In genomic region chr1:22814176-22815042, GRCh38 we compare ENCODE assay signal across 10 cellular contexts.
DNase-seq lines count a peak whose midpoint lies in the region; ATAC-seq and TF ChIP-seq lines count a peak whose summit lies in the region.
"Had no signal": no experiment of that assay in that cellular context is flagged by ENCODE, and none has a peak within 500 bp of the region (broad histone marks: within the 10 kb centered on the region; RNA-seq: fewer than 3 reads in every experiment).

No MANE protein-coding gene starts in this region.

- TF ChIP-seq POLR2A in thyroid gland (IDR thresholded peaks at IDR 0.05) (peak in 1 of 2 donors; percentile 32), erythroblast (IDR thresholded peaks at IDR 0.05; ENCODE audit: low read length) (no peak)

- no peaks in the 10 kb centered on the region for H3K27me3 Mint-ChIP-seq in activated naive CD4-positive, alpha-beta T cell treated with anti-CD3 and anti-CD28 coated beads, Interleukin-2, amount 10 ng/mL, durations not matched to agents 7 days and 5 days

- TF ChIP-seq CTCF in thyroid gland (IDR thresholded peaks at IDR 0.05), result peak in 4 of 6 experiments; percentile 1 to 31 (median 24)

- no peak overlapping the region for H3K4me3 Mint-ChIP-seq in activated naive CD4-positive, alpha-beta T cell treated with anti-CD3 and anti-CD28 coated beads, Interleukin-2, amount 10 ng/mL, durations not matched to agents 7 days and 5 days

- peaks cover 18 to 28% of the 10 kb centered on the region in 2 donors for H3K4me1 ChIP-seq in thyroid gland

- no peaks in the 10 kb centered on the region for H3K4me1 Mint-ChIP-seq in activated naive CD4-positive, alpha-beta T cell treated with anti-CD3 and anti-CD28 coated beads, Interleukin-2, amount 10 ng/mL, durations not matched to agents 7 days and 5 days

- no peak overlapping the region for H3K27ac Mint-ChIP-seq in activated naive CD4-positive, alpha-beta T cell treated with anti-CD3 and anti-CD28 coated beads, Interleukin-2, amount 10 ng/mL, durations not matched to agents 7 days and 5 days

- H3K36me3 ChIP-seq in thyroid gland, result no peaks in the 10 kb centered on the region

- no peaks in the 10 kb centered on the region for H3K9me3 Mint-ChIP-seq in activated naive CD4-positive, alpha-beta T cell treated with anti-CD3 and anti-CD28 coated beads, Interleukin-2, amount 10 ng/mL, durations not matched to agents 7 days and 5 days

- CTCF ChIA-PET in activated naive CD4-positive, alpha-beta T cell treated with anti-CD3 and anti-CD28 coated beads, Interleukin-2, amount 10 ng/mL, durations not matched to agents 7 days and 5 days (lab: Charles Lee), result no interaction called here

- peak; percentile 47 for ATAC-seq in SK-N-SH treated with all-trans-retinoic acid at 6 μM for 48 hours
- ATAC-seq in left colon, result peak; percentile 61
- ATAC-seq in GM19395 (IDR thresholded peaks at IDR 0.05; ENCODE audit: unreplicated experiment), result no peak

- WGBS in thyroid gland, 2 donors, result 34 to 58% methylated on average over 11 to 19 of the region's 19 CpGs

- no peaks in the 10 kb centered on the region for H3K9me3 ChIP-seq in thyroid gland

- no peaks in the 10 kb centered on the region for H3K36me3 Mint-ChIP-seq in activated naive CD4-positive, alpha-beta T cell treated with anti-CD3 and anti-CD28 coated beads, Interleukin-2, amount 10 ng/mL, durations not matched to agents 7 days and 5 days

- DNase-seq in DMS53 (lab: John Stamatoyannopoulos, UW) (peak; percentile 78), DMS53 treated with DMSO at 0.1 percent for 48 hours (lab: John Stamatoyannopoulos, UW; ENCODE audit: unreplicated experiment) (no peak), left colon (peak; percentile 50 to 83), thyroid gland (peak; percentile 100), erythroblast (lab: John Stamatoyannopoulos, UW) (no peak)
- no peak for DNase-seq in activated naive CD4-positive, alpha-beta T cell treated with anti-CD3 and anti-CD28 coated beads, Interleukin-2, amount 10 ng/mL, durations not matched to agents 7 days and 5 days
- DNase-seq: activated CD8-positive, alpha-beta memory T cell treated with anti-CD3 and anti-CD28 coated beads, Interleukin-2, amount 50 U/mL, for 48 hours; cerebellar nuclear complex had no signal

- H3K27me3 ChIP-seq in thyroid gland, result no peaks in the 10 kb centered on the region

- H3K27ac ChIP-seq in thyroid gland, result peak overlapping the region; percentile 71 to 88 (median 74)

- intact Hi-C loops in left colon (cut with DNase I, micrococcal nuclease), result no loop called here
- intact Hi-C loops in thyroid gland (cut with DNase I), result no loop called here

- no peak overlapping the region for H3K4me3 ChIP-seq in thyroid gland (replicated peaks in 1 of 3)

TF ChIP-seq in SK-N-SH treated with all-trans-retinoic acid at 6 μM for 48 hours, 23 proteins besides CTCF, POLR2A, EP300 and RAD21:
- TF ChIP-seq GLIS3 (CRISPR knock-in tag; IDR thresholded peaks at IDR 0.05), result no peak
- no peak for TF ChIP-seq ZNF70 (CRISPR knock-in tag; IDR thresholded peaks at IDR 0.05)
- no peak for TF ChIP-seq CSDC2 (CRISPR knock-in tag; IDR thresholded peaks at IDR 0.05)
- TF ChIP-seq ISL1 (CRISPR knock-in tag; IDR thresholded peaks at IDR 0.05), result no peak
TF ChIP-seq in SK-N-SH treated with all-trans-retinoic acid at 6 μM for 48 hours: peak in this region for 0.

Comparison
In these comparisons a context has a peak if more than half of its experiments do, and no peak if none do; other contexts are left out.
1. DNase-seq: peak in DMS53 (single experiment), left colon (2 of 2) and thyroid gland (2 of 2); none in DMS53 treated with DMSO at 0.1 percent for 48 hours (single experiment), erythroblast (0 of 2) and activated naive CD4-positive, alpha-beta T cell treated with anti-CD3 and anti-CD28 coated beads, Interleukin-2, amount 10 ng/mL, durations not matched to agents 7 days and 5 days (single experiment).